In the genomic region with DNA sequence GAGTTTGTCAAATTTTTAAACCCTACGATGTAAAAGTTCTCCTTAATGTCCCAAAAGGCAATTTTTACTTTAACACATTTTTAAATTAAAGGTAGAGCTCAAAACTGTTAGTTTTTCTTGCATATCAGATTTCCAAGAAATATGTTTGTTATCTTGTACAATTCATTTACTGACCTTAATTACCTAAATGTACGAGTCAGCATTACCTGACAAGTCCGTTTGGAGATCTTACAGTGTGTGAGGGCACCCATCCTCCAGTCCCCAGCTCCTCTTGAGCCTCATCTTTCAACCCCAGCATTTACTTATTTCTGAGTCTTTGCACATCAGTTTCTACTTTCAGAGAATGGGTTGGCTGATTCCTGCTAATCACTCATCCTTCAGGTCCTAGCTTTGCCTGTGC, we compare ENCODE assay signal across 1 cellular context.
TF ChIP-seq lines count a peak whose summit lies in the region.

No MANE protein-coding gene starts in this region.

TF ChIP-seq in A549, 52 proteins besides CTCF, POLR2A, EP300 and RAD21 (continued from another document):
- no peak for TF ChIP-seq HEYL (CRISPR knock-in tag; IDR thresholded peaks at IDR 0.05)
- no peak for TF ChIP-seq SREBF2 (IDR thresholded peaks at IDR 0.05)
